Comparison of ENCODE assay signal across 19 cellular contexts in the genomic region with DNA sequence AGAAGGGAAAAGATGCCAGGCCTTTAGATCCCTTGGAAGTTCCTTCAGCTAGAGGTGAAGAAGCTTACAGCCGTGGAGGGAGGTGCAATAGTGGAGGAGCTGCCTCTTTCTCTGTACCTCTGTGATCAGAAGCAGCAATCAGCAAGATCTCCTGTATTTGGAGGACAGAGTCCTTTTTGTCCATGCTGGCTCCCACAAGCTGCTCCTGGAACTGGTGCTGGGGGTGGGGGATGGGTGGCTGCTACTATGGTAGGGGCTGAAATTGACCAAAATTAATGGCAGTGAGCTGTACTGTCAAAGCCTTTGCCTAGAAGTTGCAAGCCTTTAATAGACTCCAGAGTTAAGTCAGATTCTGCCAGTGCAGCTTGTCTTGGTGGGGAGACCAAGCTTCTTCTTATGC. TPM values are rescaled to one million over a fixed set of nuclear protein-coding genes. Genes with fewer than 3 reads are reported as not detected.
DNase-seq lines count a peak whose midpoint lies in the region; ATAC-seq, FAIRE-seq and TF ChIP-seq lines count a peak whose summit lies in the region.
"Had no signal": no experiment of that assay in that cellular context is flagged by ENCODE, and none has a peak within 500 bp of the region (broad histone marks: within the 10 kb centered on the region; RNA-seq: fewer than 3 reads in every experiment).

No MANE protein-coding gene starts in this region.

- no peak overlapping the region for H2AFZ ChIP-seq in HepG2 (ENCODE audit: low read length)

- peaks cover 15% of the 10 kb centered on the region for H4K20me1 ChIP-seq in HepG2 (ENCODE audit: insufficient read depth, low read length)

- TF ChIP-seq EP300 in HepG2 (IDR thresholded peaks at IDR 0.05; ENCODE audit: low read depth in 2 of 2, low read length in 2 of 2) (no peak), HepG2 (CRISPR knock-in tag; IDR thresholded peaks at IDR 0.05; ENCODE audit: borderline replicate concordance) (no peak)

- peaks cover 30% of the 10 kb centered on the region for H3K79me2 ChIP-seq in HepG2 (ENCODE audit: insufficient read depth, low read length)

- no peaks in the 10 kb centered on the region for H3K27me3 ChIP-seq in liver (ENCODE audit: control insufficient read depth in 4 of 4, insufficient read depth in 4 of 4, low read length in 3 of 4)
- no peaks in the 10 kb centered on the region for H3K27me3 ChIP-seq in HepG2 (ENCODE audit: control insufficient read depth in 1 of 2, insufficient read depth in 2 of 2, low read length in 2 of 2)
- no peaks in the 10 kb centered on the region for H3K27me3 ChIP-seq in tibial artery

- no peak for FAIRE-seq in HepG2 (lab: Jason Lieb, UNC)
- FAIRE-seq: G401.6, RCC 7860 had no signal

- no peak overlapping the region for H3K4me3 ChIP-seq in liver (ENCODE audit: low read depth in 1 of 3, low read length in 3 of 3)
- no peak overlapping the region for H3K4me3 ChIP-seq in HepG2 (replicated peaks in 1 of 3; ENCODE audit: insufficient read depth in 1 of 3, low read depth in 2 of 3, low read length in 3 of 3)
- H3K4me3 ChIP-seq in tibial artery: no peak overlapping the region
- H3K4me3 ChIP-seq: HAP-1 had no signal

- peaks cover 10% of the 10 kb centered on the region for H3K4me1 Mint-ChIP-seq in T-helper 17 cell

- in situ Hi-C loops in HepG2 (cut with HindIII; ENCODE audit: extremely low pct_ligation_motif_present, low pct_unique_long_range_greater_than_20kb) (no loop called here), GM13976 (cut with MboI; ENCODE audit: low sequenced_read_pairs, unreplicated experiment) (no loop called here)

- BruUV-seq in HepG2 (replicated peaks; lab: Mats Ljungman, UMichigan): no TSS peak

- H3K9me3 ChIP-seq in liver (ENCODE audit: control insufficient read depth in 4 of 4, low read length in 3 of 4): no peaks in the 10 kb centered on the region
- no peaks in the 10 kb centered on the region for H3K9me3 ChIP-seq in HepG2 (ENCODE audit: low read length)
- no peaks in the 10 kb centered on the region for H3K9me3 ChIP-seq in T-helper 17 cell (ENCODE audit: control insufficient read depth, low read length, poor library complexity, severe bottlenecking)
- no peaks in the 10 kb centered on the region for H3K9me3 ChIP-seq in tibial artery
- H3K9me3 ChIP-seq: HAP-1 had no signal

- H3K9ac ChIP-seq in liver (ENCODE audit: low read depth in 1 of 2, low read length in 2 of 2): no peak overlapping the region
- H3K9ac ChIP-seq in HepG2 (ENCODE audit: insufficient read depth, low read depth, low read length): no peak overlapping the region

- no peak overlapping the region for H3K27ac ChIP-seq in liver (ENCODE audit: low read depth in 1 of 2, low read length in 2 of 2)
- H3K27ac ChIP-seq in HepG2 (ENCODE audit: extremely low read length, insufficient read depth, low read length): no peak overlapping the region
- H3K27ac ChIP-seq in tibial artery: peak overlapping the region; percentile 34 to 63
- H3K27ac ChIP-seq: C4-2B had no signal

- no peak for TF ChIP-seq POLR2A in HepG2 (IDR thresholded peaks at IDR 0.05; ENCODE audit: insufficient read depth in 1 of 2, low read depth in 2 of 2, low read length in 2 of 2)

- H3K4me1 ChIP-seq in liver (ENCODE audit: control insufficient read depth in 4 of 4, insufficient read depth in 4 of 4, low read length in 3 of 4) (peaks cover 0 to 22% (median 14%) of the 10 kb centered on the region in 4 donors), HepG2 (ENCODE audit: insufficient read depth, low read length) (peaks cover 27% of the 10 kb centered on the region), tibial artery (peaks cover 0 to 38% (median 15%) of the 10 kb centered on the region in 4 donors)
- H3K4me1 ChIP-seq: HAP-1 had no signal

- no peaks in the 10 kb centered on the region for H3K27me3 Mint-ChIP-seq in T-helper 17 cell

- ATAC-seq in HepG2 (no peak), T-helper 17 cell (no peak), HG02885 (IDR thresholded peaks at IDR 0.05; ENCODE audit: poor library complexity, unreplicated experiment) (no peak), HG03095 (IDR thresholded peaks at IDR 0.05; ENCODE audit: unreplicated experiment) (no peak)
- ATAC-seq: Right ventricle myocardium inferior had no signal

- H3K36me3 ChIP-seq in liver (ENCODE audit: control insufficient read depth in 4 of 4, insufficient read depth in 3 of 4, low read depth in 1 of 4, low read length in 3 of 4) (peaks cover 0 to 9% (median 4%) of the 10 kb centered on the region in 4 donors), HepG2 (replicated peaks in 1 of 2; ENCODE audit: control insufficient read depth in 1 of 2, insufficient read depth in 2 of 2, low read length in 2 of 2) (peaks cover 10 to 52% of the 10 kb centered on the region in 2 experiments), tibial artery (peaks cover 0 to 61% (median 0%) of the 10 kb centered on the region in 3 donors)

- TF ChIP-seq CTCF in liver (IDR thresholded peaks at IDR 0.05; ENCODE audit: low read depth, low read length, missing input control) (no peak), HepG2 (CRISPR knock-in tag; IDR thresholded peaks at IDR 0.05) (no peak), tibial artery (IDR thresholded peaks at IDR 0.05) (no peak), GM13976 (IDR thresholded peaks at IDR 0.05; ENCODE audit: borderline replicate concordance, control extremely low read depth, extremely low read depth, insufficient read depth, missing control alignments) (no peak)

- POLR2A ChIA-PET in HepG2 (lab: Yijun Ruan, JAX): no interaction called here

- H3K27ac Mint-ChIP-seq in T-helper 17 cell: peak overlapping the region; percentile 34

- H3K4me2 ChIP-seq in HepG2 (ENCODE audit: low read depth, low read length): no peak overlapping the region

- no peak for TF ChIP-seq RAD21 in liver (IDR thresholded peaks at IDR 0.05)
- TF ChIP-seq RAD21 in HepG2 (CRISPR knock-in tag; IDR thresholded peaks at IDR 0.05): no peak

- no peak overlapping the region for H3K4me3 Mint-ChIP-seq in T-helper 17 cell

- CTCF ChIA-PET in HepG2 (lab: Yijun Ruan, JAX; ENCODE audit: low intra/inter-chr PET ratio, low total read pairs): no interaction called here

- DNase-seq in HepG2 (ENCODE audit: low spot score) (no peak), T-helper 17 cell (no peak), epidermal melanocyte (ENCODE audit: insufficient read length, low spot score) (peak; percentile 1), tibial artery (no peak), GM13976 (ENCODE audit: low spot score) (no peak)
- DNase-seq: COR-L47, DMS 273 treated with DMSO at 0.1 percent for 48 hours, KG1, NCI-H1694 treated with DMSO at 0.1 percent for 48 hours, NCI-H510A, NCI-H748 treated with DMSO at 0.1 percent for 48 hours had no signal

- WGBS in liver: 61% methylated on average over 1 of the region's 1 CpG
- 93% methylated on average over 1 of the region's 1 CpG for WGBS in HepG2 (ENCODE audit: low lambda C conversion rate)

- H3K36me3 Mint-ChIP-seq in T-helper 17 cell (ENCODE audit: low read depth): no peaks in the 10 kb centered on the region

- intact Hi-C loops in HepG2 (cut with micrococcal nuclease; ENCODE audit: unreplicated experiment): no loop called here
- intact Hi-C loops in tibial artery (cut with DNase I; ENCODE audit: low total_unique reads): no loop called here

TF ChIP-seq in liver, 16 proteins besides CTCF, POLR2A, EP300 and RAD21 (continues in another document):
- TF ChIP-seq YY1 (IDR thresholded peaks at IDR 0.05): no peak
- no peak for TF ChIP-seq HNF4G (IDR thresholded peaks at IDR 0.05)
- TF ChIP-seq HNF4A (conservative IDR thresholded peaks at IDR 0.05): peak; percentile 5 to 15
- no peak for TF ChIP-seq FOXA2 (IDR thresholded peaks at IDR 0.05)

TF ChIP-seq in HepG2, 621 proteins besides CTCF, POLR2A, EP300 and RAD21 (continues in another document):
- TF ChIP-seq, protein P1, sequence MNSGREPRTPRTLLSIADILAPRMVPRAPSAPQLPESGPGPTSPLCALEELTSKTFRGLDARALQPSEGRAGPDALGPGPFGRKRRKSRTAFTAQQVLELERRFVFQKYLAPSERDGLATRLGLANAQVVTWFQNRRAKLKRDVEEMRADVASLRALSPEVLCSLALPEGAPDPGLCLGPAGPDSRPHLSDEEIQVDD (CRISPR knock-in tag; IDR thresholded peaks at IDR 0.05; ENCODE audit: borderline replicate concordance): no peak
- TF ChIP-seq ZMYM2 (CRISPR knock-in tag; IDR thresholded peaks at IDR 0.05) (no peak), ZNF431 (CRISPR knock-in tag; IDR thresholded peaks at IDR 0.05; ENCODE audit: borderline replicate concordance, low read depth) (no peak)

RNA-seq across cellular contexts. Expression of a gene that starts 18.2 kb away (rescaled TPM):
- total RNA-seq in liver (10 to 100 TPM; 10.6 to 84.4 TPM), HepG2 (2016; rRNA removed; fragmentation: Illumina TruSeq; extraction: Trizol) (3.7 and 13.2 TPM in 2 replicates), T-helper 17 cell (10 to 100 TPM; 36.8 to 38.6 TPM)
- polyA plus RNA-seq in liver (10 to 100 TPM in 1 of 2 donors, 1 to 10 TPM in 1; 3.8 to 12.4 TPM), HepG2 (2011; rRNA removed) (2.3 and 3.2 TPM in 2 replicates)
- 1.3 and 3.2 TPM in 2 replicates for total RNA-seq in HepG2 (2016; cell fraction: cytosol; rRNA removed; fragmentation: Illumina TruSeq; extraction: Trizol; ENCODE audit: low read depth)
- 4.7 and 9.4 TPM in 2 replicates for total RNA-seq in HepG2 (2016; cell fraction: insoluble cytoplasmic fraction; rRNA removed; fragmentation: Illumina TruSeq; extraction: Trizol)
- total RNA-seq in HepG2 (2016; cell fraction: membrane; rRNA removed; fragmentation: Illumina TruSeq; extraction: Trizol): 3.7 and 4.3 TPM in 2 replicates
- 12.0 and 16.8 TPM in 2 replicates for total RNA-seq in HepG2 (2016; cell fraction: nucleus; rRNA removed; fragmentation: Illumina TruSeq; extraction: Trizol)
- 0.62 and 0.71 TPM in 2 replicates for polyA plus RNA-seq in HepG2 (2011; cell fraction: cytosol; rRNA removed)
- polyA plus RNA-seq in HepG2 (2011; cell fraction: nucleus; rRNA removed): 24.4 and 28.9 TPM in 2 replicates
- 13.7 and 19.4 TPM in 2 replicates for polyA plus RNA-seq in HepG2 (2012)
- 1.3 and 1.5 TPM in 2 replicates for polyA plus RNA-seq in HepG2 (2016; cell fraction: cytosol; fragmentation: Illumina TruSeq; extraction: Trizol; ENCODE audit: low read depth)
- 6.7 and 10.8 TPM in 2 replicates for polyA plus RNA-seq in HepG2 (2016; cell fraction: insoluble cytoplasmic fraction; fragmentation: Illumina TruSeq; extraction: Trizol; ENCODE audit: low read depth)
- 2.6 and 3.1 TPM in 2 replicates for polyA plus RNA-seq in HepG2 (2016; cell fraction: membrane; fragmentation: Illumina TruSeq; extraction: Trizol; ENCODE audit: low read depth)
- polyA plus RNA-seq in HepG2 (2016; cell fraction: nucleus; fragmentation: Illumina TruSeq; extraction: Trizol; ENCODE audit: insufficient read depth, low read depth): 27.3 and 29.1 TPM in 2 replicates
- 14.1 and 14.5 TPM in 2 replicates for polyA minus RNA-seq in HepG2 (2011; rRNA and poly(A)+ RNA removed; ENCODE audit: low replicate concordance)
- polyA minus RNA-seq in HepG2 (2011; cell fraction: cytosol; rRNA and poly(A)+ RNA removed): 8.0 and 8.9 TPM in 2 replicates
- 18.3 and 19.1 TPM in 2 replicates for polyA minus RNA-seq in HepG2 (2011; cell fraction: nucleus; rRNA and poly(A)+ RNA removed)

Comparison
In these comparisons a context has a peak if more than half of its experiments do, and no peak if none do; other contexts are left out.
1. H3K27ac ChIP-seq: peak in tibial artery (2 of 2); none in liver (0 of 2) and HepG2 (single experiment).